ENCODE assay signal across 15 cellular contexts in the genomic region with DNA sequence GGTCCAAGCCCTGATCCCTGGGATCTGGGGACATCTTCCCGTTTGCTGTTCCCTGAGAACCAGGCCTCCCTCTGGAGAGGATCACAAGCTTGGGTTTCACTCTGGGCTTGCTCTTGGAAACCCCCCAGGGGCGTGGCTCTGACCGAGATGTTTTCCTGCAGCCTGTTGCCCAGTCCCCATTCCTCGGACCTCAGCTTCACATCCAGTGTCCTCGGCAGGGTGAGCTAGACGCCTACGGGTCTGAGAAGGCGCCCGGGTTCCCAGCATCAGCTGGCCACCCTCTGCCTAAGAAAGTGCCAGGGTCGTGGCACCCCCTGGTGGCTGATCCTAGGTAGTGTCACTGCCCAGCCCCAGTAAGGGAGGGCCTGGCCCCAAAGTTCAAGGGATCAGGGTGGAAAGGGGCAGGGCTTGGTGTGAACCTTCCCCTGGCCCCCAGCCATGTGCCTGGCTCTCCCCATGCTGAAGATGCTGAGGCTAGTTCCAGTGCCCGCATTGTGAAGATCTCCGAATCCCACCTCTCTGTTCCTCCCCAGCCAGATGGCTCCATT. TPM values are rescaled to one million over a fixed set of nuclear protein-coding genes. Genes with fewer than 3 reads are reported as not detected.
A peak's percentile ranks its signal among the peaks of the same experiment; 100 is the strongest.
DNase-seq lines count a peak whose midpoint lies in the region; ATAC-seq, FAIRE-seq and TF ChIP-seq lines count a peak whose summit lies in the region.
"Not testable (repeated sequence)": the region's sequence is repeated elsewhere in the genome, so short reads cannot be mapped to it uniquely, and the experiment has no call there.
"Had no signal": no experiment of that assay in that cellular context is flagged by ENCODE, and none has a peak within 500 bp of the region (broad histone marks: within the 10 kb centered on the region; RNA-seq: fewer than 3 reads in every experiment).

No MANE protein-coding gene starts in this region.

- H3K27ac ChIP-seq in C4-2B; OCI-LY7 (ENCODE audit: low read depth, low read length, poor library complexity, severe bottlenecking); K562 (ENCODE audit: extremely low read depth, low read depth, low read length); kidney (ENCODE audit: low read depth in 2 of 2, low read length in 2 of 2); spleen: not testable (repeated sequence)

- peaks cover 15% of the 10 kb centered on the region for H3K27me3 Mint-ChIP-seq in glutamatergic neuron (ENCODE audit: unreplicated experiment)
- H3K27me3 Mint-ChIP-seq in neural crest cell (ENCODE audit: low read depth) = not testable (repeated sequence)

- H3K79me2 ChIP-seq in OCI-LY7 (ENCODE audit: insufficient read depth, low read depth, low read length); K562 (ENCODE audit: control insufficient read depth, insufficient read depth, low read length): not testable (repeated sequence)

- not testable (repeated sequence) for H3K4me3 Mint-ChIP-seq in glutamatergic neuron (ENCODE audit: unreplicated experiment); neural crest cell

- H3K9ac ChIP-seq in K562 (ENCODE audit: insufficient read depth in 1 of 2, low read depth in 2 of 2, low read length in 2 of 2); kidney (ENCODE audit: low read length in 2 of 2): not testable (repeated sequence)

- TF ChIP-seq POLR2A in K562 (conservative IDR thresholded peaks at IDR 0.05); spleen (IDR thresholded peaks at IDR 0.05): not testable (repeated sequence)

- not testable (repeated sequence) for H2AFZ ChIP-seq in OCI-LY7 (ENCODE audit: low read length); K562 (ENCODE audit: low read depth, low read length)

- H3K9me1 ChIP-seq in K562 (ENCODE audit: control insufficient read depth, insufficient read depth, low read length) = not testable (repeated sequence)

- ATAC-seq in K562 = not testable (repeated sequence)

- not testable (repeated sequence) for H3K4me2 ChIP-seq in OCI-LY7 (ENCODE audit: low read length); K562 (ENCODE audit: insufficient read depth, low read length)

- FAIRE-seq in K562 (lab: Jason Lieb, UNC) = peak; percentile 85
- FAIRE-seq in kidney (lab: Jason Lieb, UNC) = peak; percentile 49

- peaks cover 12% of the 10 kb centered on the region for H3K4me1 Mint-ChIP-seq in glutamatergic neuron (ENCODE audit: low read depth, unreplicated experiment)
- H3K4me1 Mint-ChIP-seq in neural crest cell = not testable (repeated sequence)

- not testable (repeated sequence) for H3K4me3 ChIP-seq in OCI-LY7 (ENCODE audit: low read depth, low read length, poor library complexity, severe bottlenecking); K562; kidney (ENCODE audit: low read length in 2 of 2); spleen

- H3K36me3 Mint-ChIP-seq in glutamatergic neuron (ENCODE audit: unreplicated experiment); neural crest cell (ENCODE audit: low read depth): not testable (repeated sequence)

- not testable (repeated sequence) for H3K27ac Mint-ChIP-seq in glutamatergic neuron (ENCODE audit: unreplicated experiment); neural crest cell (ENCODE audit: unreplicated experiment)

- not testable (repeated sequence) for TF ChIP-seq EP300 in K562 (IDR thresholded peaks at IDR 0.05; ENCODE audit: low read length)

- DNase-seq in GM13977 (ENCODE audit: low spot score); OCI-LY7 (ENCODE audit: low spot score); K562 (ENCODE audit: extremely low read depth in 1 of 4, low spot score in 3 of 4); glutamatergic neuron; kidney; neural crest cell (ENCODE audit: low read depth, low spot score): not testable (repeated sequence)
- peak; percentile 51 for DNase-seq in spleen

- intact Hi-C loops in OCI-LY7 (cut with micrococcal nuclease; ENCODE audit: unreplicated experiment) = loop anchor here (2.0 kb wide), 1 partner anchor 48 kb away; no protein-coding TSS in a partner anchor
- intact Hi-C loops in K562 (cut with micrococcal nuclease); kidney (cut with DNase I); spleen (cut with DNase I; ENCODE audit: low total_unique reads): not testable (repeated sequence)

- CTCF ChIA-PET in OCI-LY7 (lab: Charles Lee; ENCODE audit: unreplicated experiment); K562 (lab: Yijun Ruan, JAX; ENCODE audit: low intra/inter-chr PET ratio): not testable (repeated sequence)

- not testable (repeated sequence) for H3K9me2 ChIP-seq in OCI-LY7 (ENCODE audit: insufficient read depth, low read length)

- TF ChIP-seq RAD21 in K562 (CRISPR knock-in tag; conservative IDR thresholded peaks at IDR 0.05 in 1 of 2, IDR thresholded peaks at IDR 0.05 in 1 of 2) = not testable (repeated sequence)

- H3K9me3 Mint-ChIP-seq in glutamatergic neuron (ENCODE audit: unreplicated experiment); neural crest cell: not testable (repeated sequence)

- not testable (repeated sequence) for H3K27me3 ChIP-seq in K562 (ENCODE audit: control insufficient read depth in 2 of 2, insufficient read depth in 2 of 2, low read length in 2 of 2); spleen (replicated peaks in 1 of 7)

- not testable (repeated sequence) for H3K9me3 ChIP-seq in OCI-LY7 (ENCODE audit: low read length); K562 (replicated peaks; ENCODE audit: control insufficient read depth, insufficient read depth, low read depth, low read length); kidney (ENCODE audit: control insufficient read depth in 1 of 2, low read length in 2 of 2); spleen

- not testable (repeated sequence) for BruUV-seq in OCI-LY7 (replicated peaks; lab: Mats Ljungman, UMichigan); K562 (replicated peaks; lab: Mats Ljungman, UMichigan)

- TF ChIP-seq CTCF in C4-2B (conservative IDR thresholded peaks at IDR 0.05) (peak; percentile 32), GM13977 (IDR thresholded peaks at IDR 0.05; ENCODE audit: extremely low read depth, insufficient read depth, missing control alignments) (peak; percentile 36), OCI-LY7 (conservative IDR thresholded peaks at IDR 0.05; ENCODE audit: low read length) (peak; percentile 32; the same call in 1 of the 2 replicates), glutamatergic neuron (IDR thresholded peaks at IDR 0.05; ENCODE audit: partially characterized antibody, unreplicated experiment) (peak; percentile 12), neural crest cell (conservative IDR thresholded peaks at IDR 0.05) (peak; percentile 38), spleen (IDR thresholded peaks at IDR 0.05 in 8 of 11, conservative IDR thresholded peaks at IDR 0.05 in 3 of 11) (peak in 2 of 11 experiments; percentile 46 to 54)
- TF ChIP-seq CTCF in K562 (IDR thresholded peaks at IDR 0.05 in 2 of 3, conservative IDR thresholded peaks at IDR 0.05 in 1 of 3; ENCODE audit: insufficient read depth in 2 of 3, low read depth in 1 of 3, low read length in 3 of 3); kidney (IDR thresholded peaks at IDR 0.05; ENCODE audit: borderline replicate concordance, extremely low read depth, insufficient read depth): not testable (repeated sequence)

- not testable (repeated sequence) for H3K36me3 ChIP-seq in OCI-LY7 (ENCODE audit: insufficient read depth, low read length); K562 (ENCODE audit: control insufficient read depth, insufficient read depth, low read length); kidney (ENCODE audit: control insufficient read depth in 1 of 2, insufficient read depth in 2 of 2, low read length in 2 of 2); spleen

- POLR2A ChIA-PET in OCI-LY7 (lab: Charles Lee); K562 (lab: Yijun Ruan, JAX): not testable (repeated sequence)

- in situ Hi-C loops in GM13977 (cut with MboI; ENCODE audit: low pct_unique_long_range_greater_than_20kb, low sequenced_read_pairs, unreplicated experiment); K562 (cut with MboI): not testable (repeated sequence)

- 0% methylated on average over 5 of the region's 12 CpGs for WGBS in K562 (ENCODE audit: insufficient coverage, low coverage, missing lambda C conversion rate)
- 40 to 56% (median 47%) methylated on average over 2 to 9 of the region's 12 CpGs; no CpG with 5 or more reads in 1 of the 5 donors for WGBS in spleen, 5 donors

- not testable (repeated sequence) for H3K4me1 ChIP-seq in OCI-LY7 (ENCODE audit: insufficient read depth, low read length, poor library complexity, severe bottlenecking); K562 (replicated peaks in 1 of 2; ENCODE audit: control insufficient read depth in 2 of 2, insufficient read depth in 2 of 2, low read length in 2 of 2); kidney (ENCODE audit: control insufficient read depth in 1 of 2, insufficient read depth in 1 of 2, low read depth in 1 of 2, low read length in 2 of 2); spleen

- H4K20me1 ChIP-seq in OCI-LY7 (ENCODE audit: insufficient read depth, low read length); K562 (replicated peaks; ENCODE audit: control insufficient read depth, insufficient read depth, low read length): not testable (repeated sequence)

RNA-seq across cellular contexts. Expression of a gene that starts 4.0 kb away (rescaled TPM):
- total RNA-seq in OCI-LY7 (2014; rRNA removed; shearing (Covaris generic)) = not detected in 2 replicates
- total RNA-seq in OCI-LY7 (2022) = not detected in 2 replicates
- total RNA-seq in K562 (2011; cell fraction: chromatin; rRNA removed; ENCODE audit: low replicate concordance) = not detected in 2 replicates
- total RNA-seq in K562 (2011; cell fraction: nucleolus; rRNA removed) = not detected in 2 replicates
- not detected in 2 replicates for total RNA-seq in K562 (2011; cell fraction: nucleoplasm; rRNA removed)
- not detected in 2 replicates for total RNA-seq in K562 (2014; rRNA removed)
- not detected in 2 replicates for total RNA-seq in K562 (2014; rRNA removed; fragmentation: Illumina TruSeq; extraction: Trizol)
- total RNA-seq in K562 (2015; rRNA removed; fragmentation: Illumina TruSeq; extraction: Trizol) = not detected in 2 replicates
- total RNA-seq in K562 (2021) = not detected in 2 replicates
- not detected in 2 replicates for polyA plus RNA-seq in K562 (2011; rRNA removed)
- polyA plus RNA-seq in K562 (2011; cell fraction: cytosol; rRNA removed) = not detected in 2 replicates
- polyA plus RNA-seq in K562 (2011; cell fraction: nucleus; rRNA removed) = not detected in 2 replicates
- not detected in 2 replicates for polyA plus RNA-seq in K562 (2012)
- not detected in 2 replicates for polyA plus RNA-seq in K562 (2014; fragmentation: Illumina TruSeq; extraction: Trizol)
- polyA plus RNA-seq in K562 (2014; fragmentation: Nextera tagmentation; extraction: Ambion mirVana) = not detected
- not detected in 2 replicates for polyA plus RNA-seq in K562 (2014; rRNA removed)
- not detected in 2 replicates for polyA minus RNA-seq in K562 (2011; rRNA and poly(A)+ RNA removed)
- not detected in 2 replicates for polyA minus RNA-seq in K562 (2011; cell fraction: cytosol; rRNA and poly(A)+ RNA removed)
- not detected in 2 replicates for polyA minus RNA-seq in K562 (2011; cell fraction: nucleus; rRNA and poly(A)+ RNA removed)
- total RNA-seq in glutamatergic neuron (ENCODE audit: unreplicated experiment) = not detected
- not detected for total RNA-seq in kidney
- not detected for polyA plus RNA-seq in kidney (ENCODE audit: insufficient read depth, low read depth, low replicate concordance)
- total RNA-seq in neural crest cell = not detected in 2 replicates
- total RNA-seq in spleen = not detected
- polyA plus RNA-seq in spleen = not detected
- total RNA-seq: CD4-positive, alpha-beta T cell; GM23248; HT1080; LHCN-M2; SJCRH30 had no signal
- polyA plus RNA-seq: A549, GM23248, IgD-negative memory B cell had no signal
